9 cellular contexts compared by ENCODE assay signal in the genomic region with DNA sequence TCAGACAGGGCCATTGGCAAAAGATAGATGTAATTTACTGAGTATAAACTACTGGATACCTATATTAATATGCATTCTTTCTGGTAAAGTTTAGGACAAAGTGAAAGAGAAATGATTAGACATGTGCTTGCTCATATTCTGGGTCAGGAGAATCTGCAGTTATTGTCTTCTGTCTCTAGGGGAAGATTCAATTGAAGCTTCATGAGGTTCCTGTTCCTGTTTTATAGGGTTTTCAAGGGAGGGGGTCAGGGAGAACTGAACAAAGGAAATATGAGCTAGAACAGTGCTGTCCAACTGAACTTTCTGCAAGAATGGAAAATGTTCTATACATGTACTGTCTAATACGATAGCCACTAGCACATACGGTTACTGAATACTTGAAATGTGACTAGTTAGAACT. TPM values are rescaled to one million over a fixed set of nuclear protein-coding genes. Genes with fewer than 3 reads are reported as not detected.
A peak's percentile ranks its signal among the peaks of the same experiment; 100 is the strongest.
DNase-seq lines count a peak whose midpoint lies in the region; ATAC-seq and TF ChIP-seq lines count a peak whose summit lies in the region.
"Had no signal": no experiment of that assay in that cellular context is flagged by ENCODE, and none has a peak within 500 bp of the region (broad histone marks: within the 10 kb centered on the region; RNA-seq: fewer than 3 reads in every experiment).

No MANE protein-coding gene starts in this region.

- H3K36me3 ChIP-seq in cardiac muscle cell (peaks cover 4% of the 10 kb centered on the region), SK-N-MC (ENCODE audit: insufficient read depth, low read length) (no peaks in the 10 kb centered on the region), left ventricle myocardium inferior (peaks cover 15% of the 10 kb centered on the region), upper lobe of right lung (peaks cover 17% of the 10 kb centered on the region)

- TF ChIP-seq CTCF in cardiac muscle cell (IDR thresholded peaks at IDR 0.05; ENCODE audit: low read depth, low read length) = no peak
- TF ChIP-seq CTCF in left ventricle myocardium inferior (IDR thresholded peaks at IDR 0.05; ENCODE audit: borderline replicate concordance) = peak; percentile 21
- peak; percentile 20 for TF ChIP-seq CTCF in upper lobe of right lung (IDR thresholded peaks at IDR 0.05)

- peak overlapping the region; percentile 28 for H3K27ac ChIP-seq in cardiac muscle cell
- H3K27ac ChIP-seq in right cardiac atrium (ENCODE audit: low read length) = no peak overlapping the region
- H3K27ac ChIP-seq in SK-N-MC = peak overlapping the region; percentile 99
- H3K27ac ChIP-seq in left ventricle myocardium inferior (replicated peaks) = peak overlapping the region; percentile 81
- peak overlapping the region; percentile 59 for H3K27ac ChIP-seq in upper lobe of right lung

- H3K27me3 ChIP-seq in cardiac muscle cell (no peaks in the 10 kb centered on the region), right cardiac atrium (ENCODE audit: control insufficient read depth, insufficient read depth) (no peaks in the 10 kb centered on the region), left ventricle myocardium inferior (ENCODE audit: low read depth) (no peaks in the 10 kb centered on the region), upper lobe of right lung (no peaks in the 10 kb centered on the region)

- DNase-seq in cardiac muscle cell (ENCODE audit: low read depth in 1 of 2, low spot score in 1 of 2) (no peak), right cardiac atrium (no peak), SK-N-MC (ENCODE audit: low read depth, low spot score) (no peak), left ventricle myocardium inferior (no peak), upper lobe of right lung (no peak)
- DNase-seq: islet precursor cell had no signal

- H3K4me3 ChIP-seq in cardiac muscle cell (no peak overlapping the region), right cardiac atrium (ENCODE audit: low read length) (no peak overlapping the region), SK-N-MC (peak overlapping the region; percentile 68), left ventricle myocardium inferior (no peak overlapping the region), upper lobe of right lung (no peak overlapping the region)

- H3K4me1 ChIP-seq in cardiac muscle cell (ENCODE audit: low read depth) (peaks cover 3% of the 10 kb centered on the region), right cardiac atrium (ENCODE audit: control insufficient read depth, insufficient read depth, low read length) (no peaks in the 10 kb centered on the region), left ventricle myocardium inferior (peaks cover 72% of the 10 kb centered on the region), upper lobe of right lung (peaks cover 28% of the 10 kb centered on the region)

- 61% methylated on average over 2 of the region's 2 CpGs for WGBS in right cardiac atrium

- ATAC-seq in right cardiac atrium (no peak), upper lobe of right lung (peak; percentile 84), HG02840 (IDR thresholded peaks at IDR 0.05; ENCODE audit: low FRiP score, unreplicated experiment) (no peak), GM19452 (IDR thresholded peaks at IDR 0.05; ENCODE audit: unreplicated experiment) (no peak), GM21360 (IDR thresholded peaks at IDR 0.05; ENCODE audit: unreplicated experiment) (no peak)

- peak overlapping the region; percentile 68 for H3K9ac ChIP-seq in SK-N-MC (ENCODE audit: insufficient read length)

- H3K9me3 ChIP-seq in cardiac muscle cell (ENCODE audit: low read depth) (no peaks in the 10 kb centered on the region), right cardiac atrium (ENCODE audit: control insufficient read depth, low read length) (no peaks in the 10 kb centered on the region), SK-N-MC (ENCODE audit: low read depth, low read length) (no peaks in the 10 kb centered on the region), left ventricle myocardium inferior (replicated peaks) (no peaks in the 10 kb centered on the region), upper lobe of right lung (no peaks in the 10 kb centered on the region)

- intact Hi-C loops in right cardiac atrium (cut with DNase I) (no loop called here), left ventricle myocardium inferior (cut with micrococcal nuclease) (no loop called here), upper lobe of right lung (cut with DNase I) (no loop called here)

RNA-seq across cellular contexts. Expression of a gene that starts 59.3 kb away (rescaled TPM):
- total RNA-seq in cardiac muscle cell = 127 and 243 TPM in 2 replicates
- polyA plus RNA-seq in cardiac muscle cell = 163 and 255 TPM in 2 replicates
- total RNA-seq in right cardiac atrium = 100 to 1,000 TPM in 3 of 4 donors, 10 to 100 TPM in 1; 93.5 to 148 (median 113) TPM
- 98.5 TPM for polyA plus RNA-seq in right cardiac atrium
- 101 TPM for total RNA-seq in left ventricle myocardium inferior
- 7.7 TPM for total RNA-seq in upper lobe of right lung

Comparison
In these comparisons a context has a peak if more than half of its experiments do, and no peak if none do; other contexts are left out.
1. RNA of a gene that starts 59.3 kb away (total RNA-seq): 127 to 243 TPM in cardiac muscle cell, 93.5 to 148 TPM in right cardiac atrium and 101 TPM in left ventricle myocardium inferior (single experiment); 7.7 TPM in upper lobe of right lung (single experiment); every median in the first group is over 10 times any median in the second.